6 cellular contexts compared by ENCODE assay signal in the genomic region with DNA sequence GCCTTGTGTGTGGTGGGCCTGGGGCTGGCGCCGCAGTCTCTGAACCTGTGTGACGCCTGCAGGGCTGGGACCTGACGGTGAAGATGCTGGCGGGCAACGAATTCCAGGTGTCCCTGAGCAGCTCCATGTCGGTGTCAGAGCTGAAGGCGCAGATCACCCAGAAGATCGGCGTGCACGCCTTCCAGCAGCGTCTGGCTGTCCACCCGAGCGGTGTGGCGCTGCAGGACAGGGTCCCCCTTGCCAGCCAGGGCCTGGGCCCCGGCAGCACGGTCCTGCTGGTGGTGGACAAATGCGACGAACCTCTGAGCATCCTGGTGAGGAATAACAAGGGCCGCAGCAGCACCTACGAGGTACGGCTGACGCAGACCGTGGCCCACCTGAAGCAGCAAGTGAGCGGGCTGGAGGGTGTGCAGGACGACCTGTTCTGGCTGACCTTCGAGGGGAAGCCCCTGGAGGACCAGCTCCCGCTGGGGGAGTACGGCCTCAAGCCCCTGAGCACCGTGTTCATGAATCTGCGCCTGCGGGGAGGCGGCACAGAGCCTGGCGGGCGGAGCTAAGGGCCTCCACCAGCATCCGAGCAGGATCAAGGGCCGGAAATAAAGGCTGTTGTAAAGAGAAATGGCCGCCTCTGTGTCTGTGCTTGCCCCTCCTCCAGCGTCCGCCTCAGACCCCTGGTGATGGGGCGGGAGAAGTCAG. TPM values are rescaled to one million over a fixed set of nuclear protein-coding genes. Genes with fewer than 3 reads are reported as not detected.
DNase-seq lines count a peak whose midpoint lies in the region; TF ChIP-seq lines count a peak whose summit lies in the region.

No MANE protein-coding gene starts in this region.

- no peaks in the 10 kb centered on the region for H3K36me3 ChIP-seq in mammary epithelial cell (ENCODE audit: insufficient read depth, low read length)
- no peaks in the 10 kb centered on the region for H3K36me3 ChIP-seq in neutrophil

- intact Hi-C loops in mammary epithelial cell (cut with micrococcal nuclease): loop anchor here (2.0 to 10.0 kb wide), 2 partner anchors 101 to 277 kb away; partner anchors contain the start of gene C1orf159

- H3K27me3 ChIP-seq in mammary epithelial cell (ENCODE audit: insufficient read depth, low read length) (no peaks in the 10 kb centered on the region), neutrophil (peaks cover 40% of the 10 kb centered on the region)

- no TSS peak for BruUV-seq in mammary epithelial cell (replicated peaks; lab: Mats Ljungman, UMichigan)

- H3K9ac ChIP-seq in mammary epithelial cell (ENCODE audit: insufficient read depth, low read length): no peak overlapping the region

- DNase-seq in stimulated activated CD4-positive, alpha-beta T cell treated with anti-CD3 and anti-CD28 coated beads, Interleukin-4, amount 100 ng/mL, for 1 hour: peak; percentile 47
- no peak for DNase-seq in stimulated activated CD4-positive, alpha-beta T cell treated with anti-CD3 and anti-CD28 coated beads, Interleukin-1b, Interleukin-23, amount 100 ng/mL, for 48 hours
- DNase-seq in mammary epithelial cell (no peak), NAMALWA (ENCODE audit: low spot score) (no peak), GM19238 (ENCODE audit: insufficient read length, low spot score) (no peak)

- 82% methylated on average over 28 of the region's 41 CpGs for WGBS in mammary epithelial cell (ENCODE audit: low coverage, missing lambda C conversion rate)

- TF ChIP-seq CTCF in mammary epithelial cell (conservative IDR thresholded peaks at IDR 0.05 in 1 of 2, IDR thresholded peaks at IDR 0.05 in 1 of 2; ENCODE audit: extremely low read depth in 1 of 2, insufficient read depth in 1 of 2, low read depth in 1 of 2, low read length in 2 of 2): no peak
- no peak for TF ChIP-seq CTCF in neutrophil (IDR thresholded peaks at IDR 0.05)

- no peaks in the 10 kb centered on the region for H3K79me2 ChIP-seq in mammary epithelial cell (ENCODE audit: insufficient read depth, low read length)

- in situ Hi-C loops in mammary epithelial cell (cut with MboI; ENCODE audit: low sequenced_read_pairs in 2 of 2): no loop called here

- peak overlapping the region; percentile 84 for H3K4me2 ChIP-seq in mammary epithelial cell (ENCODE audit: insufficient read depth, low read depth, low read length)

- H3K27ac ChIP-seq in mammary epithelial cell (ENCODE audit: insufficient read depth, low read depth, low read length): peak overlapping the region; percentile 52
- H3K27ac ChIP-seq in neutrophil: peak overlapping the region; percentile 81

- dilution Hi-C loops in mammary epithelial cell (cut with HindIII; ENCODE audit: low sequenced_read_pairs): no loop called here

- H4K20me1 ChIP-seq in mammary epithelial cell (ENCODE audit: insufficient read depth, low read length): no peaks in the 10 kb centered on the region

- peak overlapping the region in 2 of 3 experiments; percentile 63 to 67 for H3K4me3 ChIP-seq in mammary epithelial cell (replicated peaks in 1 of 3; ENCODE audit: insufficient read depth in 1 of 3, low read depth in 2 of 3, low read length in 3 of 3)
- H3K4me3 ChIP-seq in neutrophil (ENCODE audit: low read depth in 1 of 2, low read length in 1 of 2): peak overlapping the region; percentile 70 to 81

- H3K9me3 ChIP-seq in mammary epithelial cell (replicated peaks; ENCODE audit: insufficient read depth, low read length) (no peaks in the 10 kb centered on the region), neutrophil (no peaks in the 10 kb centered on the region)

- CTCF ChIA-PET in mammary epithelial cell (lab: Charles Lee; ENCODE audit: low non-redundant PET): no interaction called here

- H2AFZ ChIP-seq in mammary epithelial cell (ENCODE audit: low read depth, low read length): peak overlapping the region; percentile 94

- H3K4me1 ChIP-seq in mammary epithelial cell (ENCODE audit: insufficient read depth, low read length) (peaks cover 8% of the 10 kb centered on the region), neutrophil (ENCODE audit: control insufficient read depth in 1 of 2, insufficient read depth in 1 of 2, low read depth in 1 of 2, low read length in 1 of 2) (peaks cover 15 to 18% of the 10 kb centered on the region in 2 experiments)

RNA-seq across cellular contexts. Expression of gene ISG15, which starts 0.8 kb away (rescaled TPM):
- 10 to 100 TPM in 1 of 2 donors, 1 to 10 TPM in 1; 6.8 to 14.0 TPM for total RNA-seq in mammary epithelial cell
- polyA plus RNA-seq in mammary epithelial cell: 11.6 TPM
- polyA minus RNA-seq in mammary epithelial cell: 2.6 TPM

RNA-seq across cellular contexts. Expression of gene AGRN, which starts 5.8 kb away (rescaled TPM):
- 100 to 1,000 TPM; 313 to 373 TPM for total RNA-seq in mammary epithelial cell
- polyA plus RNA-seq in mammary epithelial cell: 117 TPM
- polyA minus RNA-seq in mammary epithelial cell: 254 TPM

RNA-seq across cellular contexts. Expression of gene HES4, which starts 14.2 kb away (rescaled TPM):
- 10 to 100 TPM in 1 of 2 donors, 1 to 10 TPM in 1; 6.4 to 24.7 TPM for total RNA-seq in mammary epithelial cell
- 2.1 TPM for polyA plus RNA-seq in mammary epithelial cell
- polyA minus RNA-seq in mammary epithelial cell: not detected

RNA-seq across cellular contexts. Expression of gene PERM1, which starts 32.2 kb away (rescaled TPM):
- total RNA-seq in mammary epithelial cell: not detected
- not detected for polyA plus RNA-seq in mammary epithelial cell
- polyA minus RNA-seq in mammary epithelial cell: not detected

RNA-seq across cellular contexts. Expression of gene PLEKHN1, which starts 47.8 kb away (rescaled TPM):
- 10 to 100 TPM in 1 of 2 donors, 1 to 10 TPM in 1; 4.8 to 28.6 TPM for total RNA-seq in mammary epithelial cell
- polyA plus RNA-seq in mammary epithelial cell: 4.6 TPM
- polyA minus RNA-seq in mammary epithelial cell: 9.7 TPM
